ENCODE assay signal across 8 cellular contexts in genomic region chr22:33853200-33854097, GRCh38.
DNase-seq lines count a peak whose midpoint lies in the region; ATAC-seq and TF ChIP-seq lines count a peak whose summit lies in the region.

No MANE protein-coding gene starts in this region.

- H3K36me3 Mint-ChIP-seq in WTC11 (peaks cover 4% of the 10 kb centered on the region; the same call in 1 of the 2 replicates), nephron progenitor cell (ENCODE audit: low read depth) (peaks cover 9% of the 10 kb centered on the region)

- H2BK120ac ChIP-seq in mesendoderm (ENCODE audit: low read depth, low read length): no peak overlapping the region

- H3K27me3 ChIP-seq in mesendoderm (ENCODE audit: insufficient read depth, low read length, poor library complexity): no peaks in the 10 kb centered on the region

- H3K79me2 ChIP-seq in mesendoderm (ENCODE audit: control insufficient read depth, insufficient read depth, low read length): peaks cover 23% of the 10 kb centered on the region

- H3K9me3 Mint-ChIP-seq in WTC11: 0 out of 2 replicates have a peak, but pooled peaks cover 3% of the 10 kb centered on the region
- peaks cover 6% of the 10 kb centered on the region for H3K9me3 Mint-ChIP-seq in nephron progenitor cell

- H3K27ac Mint-ChIP-seq in WTC11 (peak overlapping the region; percentile 93), nephron progenitor cell (peak overlapping the region; percentile 68)

- DNase-seq in DMS79 (lab: John Stamatoyannopoulos, UW) (peak; percentile 23), WTC11 (ENCODE audit: low spot score) (peak; percentile 30), fibroblast of villous mesenchyme (ENCODE audit: low read depth) (peak; percentile 76), nephron progenitor cell (no peak), T-helper 9 cell (no peak), mesendoderm (no peak)
- no peak for DNase-seq in Jurkat, Clone E6-1 (ENCODE audit: low read depth, low spot score)

- H3K23ac ChIP-seq in mesendoderm (ENCODE audit: low read length): no peak overlapping the region

- H4K8ac ChIP-seq in mesendoderm (ENCODE audit: low read depth, low read length): no peak overlapping the region

- H3K27me3 Mint-ChIP-seq in WTC11 (ENCODE audit: low read depth) (no peaks in the 10 kb centered on the region), nephron progenitor cell (ENCODE audit: low read depth, poor library complexity) (no peaks in the 10 kb centered on the region)

- no peaks in the 10 kb centered on the region for H3K36me3 ChIP-seq in mesendoderm (ENCODE audit: control insufficient read depth, insufficient read depth, low read length)

- no peak overlapping the region for H3K27ac ChIP-seq in mesendoderm (ENCODE audit: low read depth, low read length)

- H2BK5ac ChIP-seq in mesendoderm (ENCODE audit: low read length): no peak overlapping the region

- ATAC-seq in GM19452 (IDR thresholded peaks at IDR 0.05; ENCODE audit: unreplicated experiment) (peak; percentile 90), WTC11 (peak; percentile 35)

- no peak overlapping the region for H2AK5ac ChIP-seq in mesendoderm (ENCODE audit: low read length)

- H3K4ac ChIP-seq in mesendoderm (ENCODE audit: low read depth, low read length): no peak overlapping the region

- H3K4me3 ChIP-seq in Jurkat, Clone E6-1 (ENCODE audit: low read length): peak overlapping the region; percentile 9
- H3K4me3 ChIP-seq in fibroblast of villous mesenchyme (ENCODE audit: low read depth, low read length): peak overlapping the region; percentile 24
- no peak overlapping the region for H3K4me3 ChIP-seq in mesendoderm (ENCODE audit: low read length)

- H3K4me1 ChIP-seq in mesendoderm (ENCODE audit: control insufficient read depth, low read depth, low read length): peaks cover 16% of the 10 kb centered on the region

- H2BK15ac ChIP-seq in mesendoderm (replicated peaks; ENCODE audit: low read depth): no peak overlapping the region

- no peak overlapping the region for H4K5ac ChIP-seq in mesendoderm (ENCODE audit: low read length)

- TF ChIP-seq CTCF in WTC11 (IDR thresholded peaks at IDR 0.05) (no peak), fibroblast of villous mesenchyme (IDR thresholded peaks at IDR 0.05; ENCODE audit: insufficient read depth, low read depth, low read length) (no peak), nephron progenitor cell (IDR thresholded peaks at IDR 0.05) (no peak)

- H3K4me3 Mint-ChIP-seq in WTC11: peak overlapping the region; percentile 33
- H3K4me3 Mint-ChIP-seq in nephron progenitor cell: no peak overlapping the region

- POLR2A ChIA-PET in WTC11 (lab: Charles Lee): interaction anchor here (0.6 to 1.1 kb wide), 2 partner anchors 68 to 530 kb away, joined by 3 to 5 read pairs; no protein-coding TSS in a partner anchor

- no CpG with 5 or more reads among the region's 9 CpGs for WGBS in mesendoderm (ENCODE audit: extremely low coverage, insufficient coverage, low lambda C conversion rate)

- no peak overlapping the region for H3K9ac ChIP-seq in mesendoderm (ENCODE audit: low read length)

- H3K18ac ChIP-seq in mesendoderm (ENCODE audit: low read length): no peak overlapping the region

- H3K56ac ChIP-seq in mesendoderm (ENCODE audit: low read length): no peak overlapping the region

- H3K4me1 Mint-ChIP-seq in WTC11 (peaks cover 73% of the 10 kb centered on the region), nephron progenitor cell (peaks cover 59% of the 10 kb centered on the region)

- CTCF ChIA-PET in WTC11 (lab: Charles Lee): interaction anchor here (0.6 to 1.3 kb wide), 3 partner anchors 17 to 70 kb away, joined by 3 to 5 read pairs (median 3); no protein-coding TSS in a partner anchor

- peaks cover 2% of the 10 kb centered on the region for H3K79me1 ChIP-seq in mesendoderm (ENCODE audit: low read length)

- no peak overlapping the region for H3K4me2 ChIP-seq in mesendoderm (ENCODE audit: low read length)

TF ChIP-seq in WTC11, 78 proteins besides CTCF, POLR2A, EP300 and RAD21:
- TF ChIP-seq GRHL2 (CRISPR knock-in tag; IDR thresholded peaks at IDR 0.05; ENCODE audit: insufficient replicate concordance, severe bottlenecking): no peak
- TF ChIP-seq, protein P1, sequence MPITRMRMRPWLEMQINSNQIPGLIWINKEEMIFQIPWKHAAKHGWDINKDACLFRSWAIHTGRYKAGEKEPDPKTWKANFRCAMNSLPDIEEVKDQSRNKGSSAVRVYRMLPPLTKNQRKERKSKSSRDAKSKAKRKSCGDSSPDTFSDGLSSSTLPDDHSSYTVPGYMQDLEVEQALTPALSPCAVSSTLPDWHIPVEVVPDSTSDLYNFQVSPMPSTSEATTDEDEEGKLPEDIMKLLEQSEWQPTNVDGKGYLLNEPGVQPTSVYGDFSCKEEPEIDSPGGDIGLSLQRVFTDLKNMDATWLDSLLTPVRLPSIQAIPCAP (CRISPR knock-in tag; IDR thresholded peaks at IDR 0.05): peak; percentile 79; the same call in 1 of the 2 replicates

Comparison
In these comparisons a context has a peak if more than half of its experiments do, and no peak if none do; other contexts are left out.
1. DNase-seq: peak in DMS79 (single experiment), WTC11 (single experiment) and fibroblast of villous mesenchyme (single experiment); none in Jurkat, Clone E6-1 (single experiment), nephron progenitor cell (single experiment), T-helper 9 cell (single experiment) and mesendoderm (single experiment).